31 cellular contexts compared by ENCODE assay signal in genomic region chr9:14092344-14092743, GRCh38.
DNase-seq lines count a peak whose midpoint lies in the region; ATAC-seq, FAIRE-seq and TF ChIP-seq lines count a peak whose summit lies in the region.
"Had no signal": no experiment of that assay in that cellular context is flagged by ENCODE, and none has a peak within 500 bp of the region (broad histone marks: within the 10 kb centered on the region; RNA-seq: fewer than 3 reads in every experiment).

No MANE protein-coding gene starts in this region.

- no peaks in the 10 kb centered on the region for H3K9me3 Mint-ChIP-seq in CD4-positive, alpha-beta T cell
- H3K9me3 Mint-ChIP-seq: activated CD4-positive, alpha-beta memory T cell treated with anti-CD3 and anti-CD28 coated beads for 36 hours; activated naive CD4-positive, alpha-beta T cell treated with anti-CD3 and anti-CD28 coated beads for 36 hours; CD8-positive, alpha-beta T cell had no signal

- no peaks in the 10 kb centered on the region for H3K4me1 Mint-ChIP-seq in CD4-positive, alpha-beta T cell (ENCODE audit: low read depth)
- H3K4me1 Mint-ChIP-seq: IgD-negative memory B cell; naive thymus-derived CD4-positive, alpha-beta T cell; T-helper 17 cell had no signal

- no peaks in the 10 kb centered on the region for H3K27me3 Mint-ChIP-seq in CD4-positive, alpha-beta T cell
- H3K27me3 Mint-ChIP-seq: activated CD4-positive, alpha-beta memory T cell treated with anti-CD3 and anti-CD28 coated beads for 36 hours; IgD-negative memory B cell; naive thymus-derived CD4-positive, alpha-beta T cell; T-helper 17 cell had no signal

- ATAC-seq in CD4-positive, alpha-beta T cell (ENCODE audit: poor library complexity), result no peak
- ATAC-seq in HG02678 (IDR thresholded peaks at IDR 0.05; ENCODE audit: unreplicated experiment), result no peak
- ATAC-seq: CD8-positive, alpha-beta T cell; heart left ventricle; naive thymus-derived CD4-positive, alpha-beta T cell; sciatic nerve; T-helper 17 cell had no signal

- H3K27ac ChIP-seq in endothelial cell of umbilical vein (ENCODE audit: insufficient read depth, low read depth, low read length) (no peak overlapping the region), suprapubic skin (no peak overlapping the region)
- no peak overlapping the region for H3K27ac ChIP-seq in CD4-positive, alpha-beta T cell (ENCODE audit: low read depth, low read length)
- H3K27ac ChIP-seq: adrenal gland, breast epithelium, epithelial cell of prostate, SJSA1 had no signal

- no peak overlapping the region for H2AFZ ChIP-seq in endothelial cell of umbilical vein (ENCODE audit: low read depth, low read length)

- DNase-seq in COLO829 (ENCODE audit: low spot score) (peak; percentile 17), adipocyte (ENCODE audit: low read depth) (peak; percentile 55), endothelial cell of umbilical vein (ENCODE audit: low read depth, low spot score) (peak; percentile 38), renal cortical epithelial cell (ENCODE audit: low read depth) (peak; percentile 15), T-helper 2 cell (no peak), suprapubic skin (ENCODE audit: low spot score in 2 of 2) (no peak)
- no peak for DNase-seq in CD4-positive, alpha-beta T cell
- DNase-seq: activated CD4-positive, alpha-beta memory T cell treated with anti-CD3 and anti-CD28 coated beads for 36 hours; activated CD4-positive, alpha-beta T cell treated with anti-CD3 and anti-CD28 coated beads for 1 hour; activated naive CD4-positive, alpha-beta T cell treated with anti-CD3 and anti-CD28 coated beads for 36 hours; adrenal gland; AML-193; CD8-positive, alpha-beta T cell; DMS 273 treated with DMSO at 0.1 percent for 48 hours; effector CD8-positive, alpha-beta T cell; heart left ventricle; midbrain; naive thymus-derived CD4-positive, alpha-beta T cell; NCI-H1092; NCI-H1694 treated with DMSO at 0.1 percent for 48 hours; stimulated activated CD4-positive, alpha-beta T cell treated with anti-CD3 and anti-CD28 coated beads, Interleukin-15, amount 100 ng/mL, for 24 hours; stimulated activated CD4-positive, alpha-beta T cell treated with anti-CD3 and anti-CD28 coated beads, Interleukin-4, amount 100 ng/mL, for 4 hours; T-helper 17 cell; upper lobe of left lung had no signal

- no peak overlapping the region for H3K4me3 Mint-ChIP-seq in CD4-positive, alpha-beta T cell
- H3K4me3 Mint-ChIP-seq: activated CD4-positive, alpha-beta memory T cell treated with anti-CD3 and anti-CD28 coated beads for 36 hours; activated naive CD4-positive, alpha-beta T cell treated with anti-CD3 and anti-CD28 coated beads for 36 hours; CD8-positive, alpha-beta T cell; IgD-negative memory B cell; naive thymus-derived CD4-positive, alpha-beta T cell; T-helper 17 cell had no signal

- BruUV-seq in endothelial cell of umbilical vein (replicated peaks; lab: Mats Ljungman, UMichigan), result no TSS peak

- H3K9ac ChIP-seq in adipocyte (ENCODE audit: low read length) (no peak overlapping the region), endothelial cell of umbilical vein (replicated peaks; ENCODE audit: extremely low read depth, insufficient read depth, low read length) (no peak overlapping the region)

- H3K36me3 Mint-ChIP-seq in CD4-positive, alpha-beta T cell (ENCODE audit: low read depth), result no peaks in the 10 kb centered on the region
- H3K36me3 Mint-ChIP-seq: activated CD4-positive, alpha-beta memory T cell treated with anti-CD3 and anti-CD28 coated beads for 36 hours; CD8-positive, alpha-beta T cell; IgD-negative memory B cell; naive thymus-derived CD4-positive, alpha-beta T cell had no signal

- H3K4me1 ChIP-seq in adipocyte (ENCODE audit: control insufficient read depth, insufficient read depth, low read length) (peaks cover 31% of the 10 kb centered on the region), endothelial cell of umbilical vein (ENCODE audit: control insufficient read depth, extremely low read depth, insufficient read depth, low read length) (peaks cover 34% of the 10 kb centered on the region), suprapubic skin (peaks cover 18% of the 10 kb centered on the region)
- H3K4me1 ChIP-seq: breast epithelium had no signal

- WGBS in suprapubic skin, result 100% methylated on average over 1 of the region's 1 CpG

- H3K4me3 ChIP-seq in adipocyte (ENCODE audit: low read length) (no peak overlapping the region), endothelial cell of umbilical vein (replicated peaks in 1 of 3; ENCODE audit: insufficient read depth in 1 of 3, low read depth in 1 of 3, low read length in 3 of 3) (no peak overlapping the region), suprapubic skin (no peak overlapping the region)
- H3K4me3 ChIP-seq: adrenal gland, breast epithelium, heart left ventricle, SJSA1, upper lobe of left lung had no signal

- no peak overlapping the region for H3K27ac Mint-ChIP-seq in CD4-positive, alpha-beta T cell
- H3K27ac Mint-ChIP-seq: activated CD4-positive, alpha-beta memory T cell treated with anti-CD3 and anti-CD28 coated beads for 36 hours; activated naive CD4-positive, alpha-beta T cell treated with anti-CD3 and anti-CD28 coated beads for 36 hours; CD8-positive, alpha-beta T cell; IgD-negative memory B cell; naive thymus-derived CD4-positive, alpha-beta T cell; T-helper 17 cell had no signal

- TF ChIP-seq EP300 in suprapubic skin (IDR thresholded peaks at IDR 0.05), result no peak

- CTCF ChIA-PET in endothelial cell of umbilical vein (lab: Charles Lee), result interaction anchor here (0.6 to 2.7 kb wide), 5 partner anchors 8 to 664 kb away, joined by 3 to 12 read pairs (median 3); no protein-coding TSS in a partner anchor
- CTCF ChIA-PET in CD4-positive, alpha-beta T cell (lab: Charles Lee), result no interaction called here

- H4K20me1 ChIP-seq in endothelial cell of umbilical vein (replicated peaks; ENCODE audit: control insufficient read depth, extremely low read depth, insufficient read depth, low read length), result no peaks in the 10 kb centered on the region

- no peak for TF ChIP-seq CTCF in endothelial cell of umbilical vein (IDR thresholded peaks at IDR 0.05; ENCODE audit: extremely low read depth in 1 of 2, insufficient read depth in 1 of 2, low read depth in 1 of 2, low read length in 2 of 2)
- TF ChIP-seq CTCF in CD4-positive, alpha-beta T cell (IDR thresholded peaks at IDR 0.05), result no peak
- no peak for TF ChIP-seq CTCF in suprapubic skin (IDR thresholded peaks at IDR 0.05)

- H3K27me3 ChIP-seq in adipocyte (replicated peaks; ENCODE audit: control insufficient read depth, insufficient read depth, low read length) (no peaks in the 10 kb centered on the region), endothelial cell of umbilical vein (ENCODE audit: control insufficient read depth in 2 of 2, insufficient read depth in 2 of 2, low read length in 2 of 2) (no peaks in the 10 kb centered on the region), suprapubic skin (no peaks in the 10 kb centered on the region)
- no peaks in the 10 kb centered on the region for H3K27me3 ChIP-seq in CD4-positive, alpha-beta T cell (ENCODE audit: control insufficient read depth, insufficient read depth, low read length)
- H3K27me3 ChIP-seq: adrenal gland, breast epithelium, heart left ventricle, SJSA1, upper lobe of left lung had no signal

- dilution Hi-C loops in endothelial cell of umbilical vein (cut with MboI; ENCODE audit: extremely low pct_ligation_motif_present, low sequenced_read_pairs), result no loop called here

- H3K9me3 ChIP-seq in adipocyte (ENCODE audit: control insufficient read depth, low read length), result no peaks in the 10 kb centered on the region
- no peaks in the 10 kb centered on the region for H3K9me3 ChIP-seq in endothelial cell of umbilical vein (replicated peaks; ENCODE audit: control insufficient read depth, insufficient read depth, low read length)
- H3K9me3 ChIP-seq in CD4-positive, alpha-beta T cell (ENCODE audit: control insufficient read depth, low read length), result no peaks in the 10 kb centered on the region
- no peaks in the 10 kb centered on the region for H3K9me3 ChIP-seq in suprapubic skin
- H3K9me3 ChIP-seq: adrenal gland, breast epithelium, heart left ventricle, SJSA1, upper lobe of left lung had no signal

- H3K4me2 ChIP-seq in endothelial cell of umbilical vein (ENCODE audit: insufficient read depth, low read length), result no peak overlapping the region

- H3K36me3 ChIP-seq in adipocyte (ENCODE audit: control insufficient read depth, insufficient read depth, low read length, severe bottlenecking), result peaks cover 11% of the 10 kb centered on the region
- peaks cover 2 to 6% of the 10 kb centered on the region in 2 experiments for H3K36me3 ChIP-seq in endothelial cell of umbilical vein (ENCODE audit: control insufficient read depth in 2 of 2, extremely low read depth in 1 of 2, insufficient read depth in 2 of 2, low read length in 2 of 2)
- H3K36me3 ChIP-seq in suprapubic skin, result peaks cover under 1% of the 10 kb centered on the region
- H3K36me3 ChIP-seq: breast epithelium, SJSA1, upper lobe of left lung had no signal

- POLR2A ChIA-PET in endothelial cell of umbilical vein (lab: Charles Lee), result no interaction called here
- POLR2A ChIA-PET in CD4-positive, alpha-beta T cell (lab: Charles Lee), result interaction anchor here (0.7 kb wide), 1 partner anchor 10 kb away, joined by 3 read pairs; no protein-coding TSS in a partner anchor

- H3K79me2 ChIP-seq in endothelial cell of umbilical vein (ENCODE audit: control insufficient read depth, insufficient read depth, low read length), result no peaks in the 10 kb centered on the region

- intact Hi-C loops in endothelial cell of umbilical vein (cut with micrococcal nuclease), result no loop called here
- intact Hi-C loops in CD4-positive, alpha-beta T cell (cut with DNase I, micrococcal nuclease), result no loop called here

- no peak for FAIRE-seq in endothelial cell of umbilical vein (lab: Jason Lieb, UNC)
- FAIRE-seq: A204.1 had no signal

- H3K9me1 ChIP-seq in endothelial cell of umbilical vein (replicated peaks; ENCODE audit: control insufficient read depth, extremely low read depth, insufficient read depth, low read length), result no peaks in the 10 kb centered on the region

- TF ChIP-seq POLR2A in endothelial cell of umbilical vein (IDR thresholded peaks at IDR 0.05; ENCODE audit: low read depth, low read length) (no peak), suprapubic skin (IDR thresholded peaks at IDR 0.05) (no peak)

TF ChIP-seq in endothelial cell of umbilical vein, 7 proteins besides CTCF, POLR2A, EP300 and RAD21:
- TF ChIP-seq FOS (IDR thresholded peaks at IDR 0.05; ENCODE audit: borderline replicate concordance, insufficient read depth, low read length), result peak; percentile 39
- TF ChIP-seq MYC (IDR thresholded peaks at IDR 0.05; ENCODE audit: low read depth, low read length), result no peak
- TF ChIP-seq JUN (IDR thresholded peaks at IDR 0.05; ENCODE audit: borderline replicate concordance, insufficient read depth, insufficient read length, low read depth), result no peak
TF ChIP-seq in endothelial cell of umbilical vein: peak in this region for 1.

Comparison
In these comparisons a context has a peak if more than half of its experiments do, and no peak if none do; other contexts are left out.
1. DNase-seq: peak in COLO829 (single experiment), adipocyte (single experiment), endothelial cell of umbilical vein (single experiment) and renal cortical epithelial cell (single experiment); none in CD4-positive, alpha-beta T cell (0 of 10), T-helper 2 cell (0 of 5) and suprapubic skin (0 of 2).